Comparison of ENCODE assay signal across 23 cellular contexts in genomic region chr5:171268700-171269413, GRCh38. TPM values are rescaled to one million over a fixed set of nuclear protein-coding genes. Genes with fewer than 3 reads are reported as not detected.
DNase-seq lines count a peak whose midpoint lies in the region; ATAC-seq and TF ChIP-seq lines count a peak whose summit lies in the region.
"Had no signal": no experiment of that assay in that cellular context is flagged by ENCODE, and none has a peak within 500 bp of the region (broad histone marks: within the 10 kb centered on the region; RNA-seq: fewer than 3 reads in every experiment).

No MANE protein-coding gene starts in this region.

- peak overlapping the region; percentile 69 for H3K27ac ChIP-seq in AG04450 (ENCODE audit: low read depth, low read length)
- H3K27ac ChIP-seq: Peyer's patch had no signal

- H3K4me3 Mint-ChIP-seq in HFFc6 (peak overlapping the region; percentile 58; the same call in 1 of the 2 replicates), chondrocyte (ENCODE audit: unreplicated experiment) (no peak overlapping the region), progenitor cell of endocrine pancreas (ENCODE audit: low read depth) (no peak overlapping the region)
- no peak overlapping the region for H3K4me3 Mint-ChIP-seq in activated T-cell treated with anti-CD3 and anti-CD28 coated beads, Interleukin-2, amount 50 U/mL, for 24 hours

- no peak for ATAC-seq in HG03342 (IDR thresholded peaks at IDR 0.05; ENCODE audit: unreplicated experiment)
- ATAC-seq: HCT116, K562 had no signal

- H3K9me3 Mint-ChIP-seq in HFFc6 (no peaks in the 10 kb centered on the region), chondrocyte (ENCODE audit: low read depth) (peaks cover 5% of the 10 kb centered on the region), progenitor cell of endocrine pancreas (ENCODE audit: low read depth) (peaks cover 6% of the 10 kb centered on the region)
- no peaks in the 10 kb centered on the region for H3K9me3 Mint-ChIP-seq in activated T-cell treated with anti-CD3 and anti-CD28 coated beads, Interleukin-2, amount 50 U/mL, for 24 hours

- peaks cover 54% of the 10 kb centered on the region for H3K4me1 Mint-ChIP-seq in HFFc6 (ENCODE audit: low read depth)
- H3K4me1 Mint-ChIP-seq in chondrocyte (ENCODE audit: low read depth), result peaks cover 47% of the 10 kb centered on the region
- H3K4me1 Mint-ChIP-seq in progenitor cell of endocrine pancreas (ENCODE audit: low read depth), result peaks cover 4% of the 10 kb centered on the region
- peaks cover 11% of the 10 kb centered on the region for H3K4me1 Mint-ChIP-seq in activated T-cell treated with anti-CD3 and anti-CD28 coated beads, Interleukin-2, amount 50 U/mL, for 24 hours (ENCODE audit: low read depth)

- no peaks in the 10 kb centered on the region for H3K27me3 Mint-ChIP-seq in HFFc6 (ENCODE audit: insufficient read depth)
- no peaks in the 10 kb centered on the region for H3K27me3 Mint-ChIP-seq in chondrocyte (ENCODE audit: low read depth)
- no peaks in the 10 kb centered on the region for H3K27me3 Mint-ChIP-seq in progenitor cell of endocrine pancreas
- peaks cover 12% of the 10 kb centered on the region for H3K27me3 Mint-ChIP-seq in activated T-cell treated with anti-CD3 and anti-CD28 coated beads, Interleukin-2, amount 50 U/mL, for 24 hours

- no peak overlapping the region for H3K4me3 ChIP-seq in AG04450 (ENCODE audit: low read depth, low read length)
- H3K4me3 ChIP-seq: K562, Peyer's patch had no signal

- CTCF ChIA-PET in AG04450 (lab: Charles Lee), result interaction anchor here (0.8 to 1.0 kb wide), 2 partner anchors 64 to 69 kb away, joined by 3 to 4 read pairs; no protein-coding TSS in a partner anchor

- H3K27me3 ChIP-seq in AG04450 (ENCODE audit: control insufficient read depth, insufficient read depth, low read length), result no peaks in the 10 kb centered on the region
- H3K27me3 ChIP-seq: BE2C, Peyer's patch had no signal

- POLR2A ChIA-PET in AG04450 (lab: Yijun Ruan, JAX), result no interaction called here

- intact Hi-C loops in posterior cingulate gyrus (cut with DNase I), result no loop called here

- peak overlapping the region; percentile 79 for H3K27ac Mint-ChIP-seq in HFFc6
- peak overlapping the region; percentile 86 for H3K27ac Mint-ChIP-seq in chondrocyte (ENCODE audit: unreplicated experiment)
- peak overlapping the region; percentile 4 for H3K27ac Mint-ChIP-seq in progenitor cell of endocrine pancreas
- no peak overlapping the region for H3K27ac Mint-ChIP-seq in activated T-cell treated with anti-CD3 and anti-CD28 coated beads, Interleukin-2, amount 50 U/mL, for 24 hours

- DNase-seq in AG04450 (ENCODE audit: low read depth, low spot score) (no peak), HFFc6 (no peak), chondrocyte (ENCODE audit: low spot score) (no peak), progenitor cell of endocrine pancreas (ENCODE audit: low spot score, unreplicated experiment) (no peak), posterior cingulate gyrus (no peak)
- DNase-seq in activated T-cell treated with anti-CD3 and anti-CD28 coated beads, Interleukin-2, amount 50 U/mL, for 24 hours, result no peak
- DNase-seq: BE2C; MM.1S; NCI-H1092; NCI-H1436; NCI-H2029; NCI-H2227 treated with DMSO at 0.1 percent for 48 hours; NCI-H510A treated with DMSO at 0.1 percent for 48 hours; NCI-H748 treated with DMSO at 0.1 percent for 48 hours; NK-92 treated with Interleukin-12 subunit alpha and Interleukin-12 subunit beta, amount 100 ng/mL, for 24 hours; Peyer's patch; T-helper 1 cell had no signal

- H3K36me3 Mint-ChIP-seq in HFFc6 (ENCODE audit: low read depth) (peaks cover 7% of the 10 kb centered on the region), chondrocyte (ENCODE audit: low read depth) (peaks cover 4% of the 10 kb centered on the region), progenitor cell of endocrine pancreas (ENCODE audit: insufficient read depth) (no peaks in the 10 kb centered on the region)
- no peaks in the 10 kb centered on the region for H3K36me3 Mint-ChIP-seq in activated T-cell treated with anti-CD3 and anti-CD28 coated beads, Interleukin-2, amount 50 U/mL, for 24 hours (ENCODE audit: low read depth)

- H3K9me3 ChIP-seq in AG04450 (ENCODE audit: control insufficient read depth, insufficient read depth, low read length), result no peaks in the 10 kb centered on the region
- H3K9me3 ChIP-seq: BE2C, Peyer's patch had no signal

- TF ChIP-seq CTCF in AG04450 (IDR thresholded peaks at IDR 0.05; ENCODE audit: low read depth, low read length) (no peak), HFFc6 (IDR thresholded peaks at IDR 0.05) (no peak), chondrocyte (IDR thresholded peaks at IDR 0.05) (no peak), progenitor cell of endocrine pancreas (IDR thresholded peaks at IDR 0.05; ENCODE audit: unreplicated experiment) (no peak)

RNA-seq across cellular contexts. Expression of gene TLX3, which starts 40.2 kb away (rescaled TPM):
- polyA plus RNA-seq in AG04450 (2011; rRNA removed), result not detected in 2 replicates
- polyA minus RNA-seq in AG04450 (2011; rRNA and poly(A)+ RNA removed), result not detected in 2 replicates
- total RNA-seq in HFFc6 (2021; fragmentation: NEBNext Ultra II Directional; extraction: Animal tissue kit (Norgen Biotek cat#: 25700)), result not detected
- total RNA-seq in chondrocyte (not detected in 3 replicates), progenitor cell of endocrine pancreas (not detected in 2 replicates)
- total RNA-seq: G401, H1, K562, LHCN-M2, Peyer's patch had no signal
- polyA plus RNA-seq: H1, K562 had no signal
